Comparison of ENCODE assay signal across 16 cellular contexts in genomic region chr4:115883862-115884261, GRCh38.
A peak's percentile ranks its signal among the peaks of the same experiment; 100 is the strongest.
DNase-seq lines count a peak whose midpoint lies in the region; ATAC-seq and TF ChIP-seq lines count a peak whose summit lies in the region.
"Had no signal": no experiment of that assay in that cellular context is flagged by ENCODE, and none has a peak within 500 bp of the region (broad histone marks: within the 10 kb centered on the region; RNA-seq: fewer than 3 reads in every experiment).

No MANE protein-coding gene starts in this region.

- POLR2A ChIA-PET in WTC11 (lab: Charles Lee) (no interaction called here), T-cell (lab: Charles Lee) (no interaction called here)

- ATAC-seq in WTC11 (peak; percentile 32; the same call in 1 of the 2 replicates), GM19035 (IDR thresholded peaks at IDR 0.05; ENCODE audit: unreplicated experiment) (no peak), lower lobe of right lung (no peak), T-cell (replicated peaks in 1 of 4) (no peak)
- ATAC-seq: A549, GM12878 had no signal

- no peak overlapping the region for H3K4me3 ChIP-seq in neural progenitor cell
- H3K4me3 ChIP-seq in lower lobe of right lung: no peak overlapping the region
- H3K4me3 ChIP-seq: A549, GM12878, GM23248 had no signal

- CTCF ChIA-PET in WTC11 (lab: Charles Lee) (no interaction called here), T-cell (lab: Charles Lee) (no interaction called here)

- no peaks in the 10 kb centered on the region for H4K20me1 ChIP-seq in neural progenitor cell (ENCODE audit: low read depth)

- H3K4me1 ChIP-seq in neural progenitor cell: no peaks in the 10 kb centered on the region
- H3K4me1 ChIP-seq in lower lobe of right lung: no peaks in the 10 kb centered on the region
- H3K4me1 ChIP-seq: A549, Caco-2 had no signal

- H3K4me1 Mint-ChIP-seq in WTC11 (peaks cover 11% of the 10 kb centered on the region), neural progenitor cell (no peaks in the 10 kb centered on the region), T-cell (no peaks in the 10 kb centered on the region)
- H3K4me1 Mint-ChIP-seq: CD8-positive, alpha-beta memory T cell had no signal

- no peaks in the 10 kb centered on the region for H3K36me3 Mint-ChIP-seq in WTC11
- H3K36me3 Mint-ChIP-seq in neural progenitor cell: no peaks in the 10 kb centered on the region
- H3K36me3 Mint-ChIP-seq in T-cell: no peaks in the 10 kb centered on the region
- H3K36me3 Mint-ChIP-seq: CD8-positive, alpha-beta memory T cell had no signal

- H3K27ac ChIP-seq in neural progenitor cell (no peak overlapping the region), lower lobe of right lung (no peak overlapping the region)
- H3K27ac ChIP-seq: A549, GM23248 had no signal

- H3K79me2 ChIP-seq in neural progenitor cell (ENCODE audit: low read depth): no peaks in the 10 kb centered on the region

- in situ Hi-C loops in G401 (cut with HindIII; ENCODE audit: low sequenced_read_pairs): no loop called here

- H3K9ac ChIP-seq in neural progenitor cell: no peak overlapping the region
- H3K9ac ChIP-seq: GM23248 had no signal

- H2AFZ ChIP-seq in neural progenitor cell (replicated peaks): peak overlapping the region; percentile 36
- H2AFZ ChIP-seq: GM23248 had no signal

- no peak overlapping the region for H3K4me2 ChIP-seq in neural progenitor cell
- H3K4me2 ChIP-seq: A549 had no signal

- H3K4me3 Mint-ChIP-seq in WTC11: no peak overlapping the region
- no peak overlapping the region for H3K4me3 Mint-ChIP-seq in neural progenitor cell
- H3K4me3 Mint-ChIP-seq in T-cell: no peak overlapping the region
- H3K4me3 Mint-ChIP-seq: CD8-positive, alpha-beta memory T cell; H9 had no signal

- H3K27ac Mint-ChIP-seq in WTC11 (no peak overlapping the region), neural progenitor cell (no peak overlapping the region), T-cell (no peak overlapping the region)
- H3K27ac Mint-ChIP-seq: CD8-positive, alpha-beta memory T cell; H9 had no signal

- no peaks in the 10 kb centered on the region for H3F3A ChIP-seq in neural progenitor cell (ENCODE audit: low read depth)

- peak; percentile 17 for DNase-seq in G401 (ENCODE audit: low spot score)
- DNase-seq in Kasumi-1 (lab: John Stamatoyannopoulos, UW): peak; percentile 22 to 35
- no peak for DNase-seq in WTC11 (ENCODE audit: low spot score)
- no peak for DNase-seq in neural progenitor cell (ENCODE audit: low spot score)
- DNase-seq in activated CD4-positive, alpha-beta T cell treated with anti-CD3 and anti-CD28 coated beads, Interleukin-2, amount 50 U/mL, for 48 hours: no peak
- no peak for DNase-seq in lower lobe of right lung
- no peak for DNase-seq in T-cell
- DNase-seq: Caco-2; CD8-positive, alpha-beta memory T cell; DMS53; GM23248; H9; IMR-90 had no signal

- H3K27me3 ChIP-seq in neural progenitor cell (no peaks in the 10 kb centered on the region), lower lobe of right lung (ENCODE audit: low read depth) (no peaks in the 10 kb centered on the region)

- TF ChIP-seq CTCF in WTC11 (IDR thresholded peaks at IDR 0.05) (no peak), neural progenitor cell (IDR thresholded peaks at IDR 0.05) (no peak), lower lobe of right lung (IDR thresholded peaks at IDR 0.05) (no peak)

- H3K27me3 Mint-ChIP-seq in WTC11 (ENCODE audit: low read depth) (no peaks in the 10 kb centered on the region), neural progenitor cell (ENCODE audit: insufficient read depth, low read depth) (no peaks in the 10 kb centered on the region), T-cell (no peaks in the 10 kb centered on the region)
- H3K27me3 Mint-ChIP-seq: CD8-positive, alpha-beta memory T cell had no signal

- H3K9me3 Mint-ChIP-seq in WTC11 (no peaks in the 10 kb centered on the region), neural progenitor cell (no peaks in the 10 kb centered on the region), T-cell (no peaks in the 10 kb centered on the region)
- H3K9me3 Mint-ChIP-seq: H9 had no signal

- H3K9me3 ChIP-seq in neural progenitor cell (ENCODE audit: low read depth) (no peaks in the 10 kb centered on the region), lower lobe of right lung (no peaks in the 10 kb centered on the region)
- H3K9me3 ChIP-seq: A549, Caco-2 had no signal

- intact Hi-C loops in lower lobe of right lung (cut with DNase I): no loop called here

- H3K36me3 ChIP-seq in neural progenitor cell (no peaks in the 10 kb centered on the region), lower lobe of right lung (no peaks in the 10 kb centered on the region)

TF ChIP-seq in WTC11, 78 proteins besides CTCF, POLR2A, EP300 and RAD21 (continues in another document):
- TF ChIP-seq RORB (CRISPR knock-in tag; IDR thresholded peaks at IDR 0.05) (no peak), ATF1 (CRISPR knock-in tag; IDR thresholded peaks at IDR 0.05) (no peak), CREM (CRISPR knock-in tag; IDR thresholded peaks at IDR 0.05) (no peak), FOXP4 (CRISPR knock-in tag; IDR thresholded peaks at IDR 0.05) (no peak), CREB1 (CRISPR knock-in tag; IDR thresholded peaks at IDR 0.05) (no peak), JAZF1 (CRISPR knock-in tag; IDR thresholded peaks at IDR 0.05) (no peak), MXD4 (CRISPR knock-in tag; IDR thresholded peaks at IDR 0.05; ENCODE audit: borderline replicate concordance) (no peak), ZNF281 (CRISPR knock-in tag; IDR thresholded peaks at IDR 0.05) (no peak), TEAD4 (CRISPR knock-in tag; IDR thresholded peaks at IDR 0.05) (no peak)
- TF ChIP-seq, protein P1, sequence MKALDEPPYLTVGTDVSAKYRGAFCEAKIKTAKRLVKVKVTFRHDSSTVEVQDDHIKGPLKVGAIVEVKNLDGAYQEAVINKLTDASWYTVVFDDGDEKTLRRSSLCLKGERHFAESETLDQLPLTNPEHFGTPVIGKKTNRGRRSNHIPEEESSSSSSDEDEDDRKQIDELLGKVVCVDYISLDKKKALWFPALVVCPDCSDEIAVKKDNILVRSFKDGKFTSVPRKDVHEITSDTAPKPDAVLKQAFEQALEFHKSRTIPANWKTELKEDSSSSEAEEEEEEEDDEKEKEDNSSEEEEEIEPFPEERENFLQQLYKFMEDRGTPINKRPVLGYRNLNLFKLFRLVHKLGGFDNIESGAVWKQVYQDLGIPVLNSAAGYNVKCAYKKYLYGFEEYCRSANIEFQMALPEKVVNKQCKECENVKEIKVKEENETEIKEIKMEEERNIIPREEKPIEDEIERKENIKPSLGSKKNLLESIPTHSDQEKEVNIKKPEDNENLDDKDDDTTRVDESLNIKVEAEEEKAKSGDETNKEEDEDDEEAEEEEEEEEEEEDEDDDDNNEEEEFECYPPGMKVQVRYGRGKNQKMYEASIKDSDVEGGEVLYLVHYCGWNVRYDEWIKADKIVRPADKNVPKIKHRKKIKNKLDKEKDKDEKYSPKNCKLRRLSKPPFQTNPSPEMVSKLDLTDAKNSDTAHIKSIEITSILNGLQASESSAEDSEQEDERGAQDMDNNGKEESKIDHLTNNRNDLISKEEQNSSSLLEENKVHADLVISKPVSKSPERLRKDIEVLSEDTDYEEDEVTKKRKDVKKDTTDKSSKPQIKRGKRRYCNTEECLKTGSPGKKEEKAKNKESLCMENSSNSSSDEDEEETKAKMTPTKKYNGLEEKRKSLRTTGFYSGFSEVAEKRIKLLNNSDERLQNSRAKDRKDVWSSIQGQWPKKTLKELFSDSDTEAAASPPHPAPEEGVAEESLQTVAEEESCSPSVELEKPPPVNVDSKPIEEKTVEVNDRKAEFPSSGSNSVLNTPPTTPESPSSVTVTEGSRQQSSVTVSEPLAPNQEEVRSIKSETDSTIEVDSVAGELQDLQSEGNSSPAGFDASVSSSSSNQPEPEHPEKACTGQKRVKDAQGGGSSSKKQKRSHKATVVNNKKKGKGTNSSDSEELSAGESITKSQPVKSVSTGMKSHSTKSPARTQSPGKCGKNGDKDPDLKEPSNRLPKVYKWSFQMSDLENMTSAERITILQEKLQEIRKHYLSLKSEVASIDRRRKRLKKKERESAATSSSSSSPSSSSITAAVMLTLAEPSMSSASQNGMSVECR (CRISPR knock-in tag; IDR thresholded peaks at IDR 0.05; ENCODE audit: borderline replicate concordance): no peak

Comparison
In these comparisons a context has a peak if more than half of its experiments do, and no peak if none do; other contexts are left out.
1. DNase-seq: peak in G401 (single experiment) and Kasumi-1 (2 of 2); none in WTC11 (single experiment), neural progenitor cell (single experiment), activated CD4-positive, alpha-beta T cell treated with anti-CD3 and anti-CD28 coated beads, Interleukin-2, amount 50 U/mL, for 48 hours (0 of 2), lower lobe of right lung (single experiment) and T-cell (0 of 34).